ENCODE assay signal across 13 cellular contexts in the genomic region with DNA sequence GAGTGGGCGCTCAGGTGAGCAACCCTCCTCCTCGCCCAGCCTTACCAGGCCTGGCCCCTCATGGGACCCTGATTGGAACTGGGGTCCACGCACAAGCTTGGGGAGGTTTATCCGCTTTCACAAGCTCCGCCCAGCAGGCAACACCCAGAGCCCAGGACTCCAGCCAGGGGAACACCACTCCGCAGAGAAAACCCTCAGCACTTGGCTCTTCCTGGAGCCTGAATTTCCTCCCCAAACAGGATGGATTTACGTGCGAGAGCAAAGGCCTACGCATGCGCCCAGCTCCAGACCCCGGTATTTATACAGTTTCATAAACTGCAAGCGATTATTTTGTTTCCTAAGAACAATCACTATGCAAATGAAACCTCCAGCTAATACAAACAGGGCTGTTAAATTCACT. TPM values are rescaled to one million over a fixed set of nuclear protein-coding genes. Genes with fewer than 3 reads are reported as not detected.
DNase-seq lines count a peak whose midpoint lies in the region; ATAC-seq and TF ChIP-seq lines count a peak whose summit lies in the region.
"Had no signal": no experiment of that assay in that cellular context is flagged by ENCODE, and none has a peak within 500 bp of the region (broad histone marks: within the 10 kb centered on the region; RNA-seq: fewer than 3 reads in every experiment).

No MANE protein-coding gene starts in this region.

- H3K36me3 ChIP-seq in left ventricle myocardium inferior (no peaks in the 10 kb centered on the region), neural progenitor cell (no peaks in the 10 kb centered on the region)

- H3K4me1 Mint-ChIP-seq in chondrocyte (ENCODE audit: low read depth): peaks cover 56% of the 10 kb centered on the region
- peaks cover 77% of the 10 kb centered on the region for H3K4me1 Mint-ChIP-seq in neural progenitor cell

- H3K4me3 ChIP-seq in left ventricle myocardium inferior: peak overlapping the region; percentile 28
- no peak overlapping the region for H3K4me3 ChIP-seq in neural progenitor cell

- H3K4me3 Mint-ChIP-seq in chondrocyte (ENCODE audit: unreplicated experiment) (no peak overlapping the region), neural progenitor cell (peak overlapping the region; percentile 61)

- no peaks in the 10 kb centered on the region for H3K9me3 Mint-ChIP-seq in chondrocyte (ENCODE audit: low read depth)
- H3K9me3 Mint-ChIP-seq in neural progenitor cell: no peaks in the 10 kb centered on the region

- H3K4me2 ChIP-seq in neural progenitor cell: peak overlapping the region; percentile 59

- intact Hi-C loops in left ventricle myocardium inferior (cut with micrococcal nuclease): no loop called here

- no peak overlapping the region for H3K9ac ChIP-seq in neural progenitor cell

- peaks cover 98% of the 10 kb centered on the region for H4K20me1 ChIP-seq in neural progenitor cell (ENCODE audit: low read depth)

- peaks cover 8% of the 10 kb centered on the region for H3F3A ChIP-seq in neural progenitor cell (ENCODE audit: low read depth)

- DNase-seq in chondrocyte (ENCODE audit: low spot score): no peak
- peak; percentile 73 for DNase-seq in left ventricle myocardium inferior
- no peak for DNase-seq in neural progenitor cell (ENCODE audit: low spot score)
- DNase-seq in ureter (ENCODE audit: low spot score): peak; percentile 74
- no peak for DNase-seq in central memory CD4-positive, alpha-beta T cell
- no peak for DNase-seq in HuH-7 (ENCODE audit: low spot score)
- DNase-seq: Calu3, kidney glomerular epithelial cell, NCI-H1105 treated with DMSO at 0.1 percent for 48 hours, T-helper 1 cell had no signal

- no peaks in the 10 kb centered on the region for H3K9me3 ChIP-seq in left ventricle myocardium inferior (replicated peaks)
- H3K9me3 ChIP-seq in neural progenitor cell (ENCODE audit: low read depth): no peaks in the 10 kb centered on the region

- peaks cover 10% of the 10 kb centered on the region for H3K27me3 ChIP-seq in left ventricle myocardium inferior (ENCODE audit: low read depth)
- no peaks in the 10 kb centered on the region for H3K27me3 ChIP-seq in neural progenitor cell

- no peak for ATAC-seq in GM21367 (IDR thresholded peaks at IDR 0.05; ENCODE audit: unreplicated experiment)
- no peak for ATAC-seq in GM18861 (IDR thresholded peaks at IDR 0.05; ENCODE audit: unreplicated experiment)

- H3K27me3 Mint-ChIP-seq in chondrocyte (ENCODE audit: low read depth) (peaks cover 7% of the 10 kb centered on the region), neural progenitor cell (ENCODE audit: insufficient read depth, low read depth) (peaks cover 4% of the 10 kb centered on the region)

- H2AFZ ChIP-seq in neural progenitor cell (replicated peaks): no peak overlapping the region

- H3K27ac ChIP-seq in left ventricle myocardium inferior (replicated peaks): peak overlapping the region; percentile 87
- no peak overlapping the region for H3K27ac ChIP-seq in neural progenitor cell

- H3K4me1 ChIP-seq in left ventricle myocardium inferior (peaks cover 82% of the 10 kb centered on the region), neural progenitor cell (peaks cover 62% of the 10 kb centered on the region)

- H3K36me3 Mint-ChIP-seq in chondrocyte (ENCODE audit: low read depth) (no peaks in the 10 kb centered on the region), neural progenitor cell (peaks cover 25% of the 10 kb centered on the region)

- TF ChIP-seq CTCF in chondrocyte (IDR thresholded peaks at IDR 0.05) (no peak), left ventricle myocardium inferior (IDR thresholded peaks at IDR 0.05; ENCODE audit: borderline replicate concordance) (no peak), neural progenitor cell (IDR thresholded peaks at IDR 0.05) (no peak)

- H3K27ac Mint-ChIP-seq in chondrocyte (ENCODE audit: unreplicated experiment): peak overlapping the region; percentile 4
- H3K27ac Mint-ChIP-seq in neural progenitor cell: peak overlapping the region; percentile 26

- H3K79me2 ChIP-seq in neural progenitor cell (ENCODE audit: low read depth): peaks cover 100% of the 10 kb centered on the region

RNA-seq across cellular contexts. Expression of a gene that starts 22.9 kb away (rescaled TPM):
- total RNA-seq in chondrocyte (4.7 to 7.9 TPM (median 5.0 TPM) in 3 replicates), left ventricle myocardium inferior (8.6 TPM), neural progenitor cell (ENCODE audit: low replicate concordance) (21.9 and 42.3 TPM in 2 replicates), ureter (15.7 TPM)
- total RNA-seq: activated CD8-positive, alpha-beta memory T cell treated with anti-CD3 and anti-CD28 coated beads for 36 hours; Calu3 had no signal

Comparison
In these comparisons a context has a peak if more than half of its experiments do, and no peak if none do; other contexts are left out.
1. DNase-seq: peak in left ventricle myocardium inferior (single experiment) and ureter (single experiment); none in chondrocyte (single experiment), neural progenitor cell (single experiment), central memory CD4-positive, alpha-beta T cell (single experiment) and HuH-7 (single experiment).